Comparison of ENCODE assay signal across 1 cellular context in genomic region chr21:28126521-28127317, GRCh38.
TF ChIP-seq lines count a peak whose summit lies in the region.

No MANE protein-coding gene starts in this region.

TF ChIP-seq in HepG2, 621 proteins besides CTCF, POLR2A, EP300 and RAD21 (continued from another document):
- TF ChIP-seq HMG20B (CRISPR knock-in tag; conservative IDR thresholded peaks at IDR 0.05) (no peak), ZNF720 (CRISPR knock-in tag; IDR thresholded peaks at IDR 0.05) (no peak)
